ENCODE assay signal across 16 cellular contexts in genomic region chr22:48187272-48187855, GRCh38.
"Had no signal": no experiment of that assay in that cellular context is flagged by ENCODE, and none has a peak within 500 bp of the region (broad histone marks: within the 10 kb centered on the region; RNA-seq: fewer than 3 reads in every experiment).

No MANE protein-coding gene starts in this region.

- ATAC-seq: activated CD4-positive, alpha-beta T cell treated with anti-CD3 and anti-CD28 coated beads for 36 hours; activated T-cell treated with anti-CD3 and anti-CD28 coated beads, Interleukin-2, amount 50 U/mL, for 72 hours; body of pancreas; psoas muscle; sciatic nerve; T-helper 17 cell had no signal

- H3K27ac Mint-ChIP-seq: activated CD4-positive, alpha-beta memory T cell treated with anti-CD3 and anti-CD28 coated beads for 36 hours; activated CD4-positive, alpha-beta T cell treated with anti-CD3 and anti-CD28 coated beads for 36 hours; activated naive CD8-positive, alpha-beta T cell treated with anti-CD3 and anti-CD28 coated beads for 36 hours; activated T-cell treated with anti-CD3 and anti-CD28 coated beads, Interleukin-2, amount 50 U/mL, for 72 hours; mesothelial cell of epicardium; stimulated activated naive CD8-positive, alpha-beta T cell treated with anti-CD3 and anti-CD28 coated beads, Interleukin-15, Interleukin-2, amounts not matched to agents 100 ng/mL and 50 ng/mL, for 24 hours; T-helper 17 cell had no signal

- H3K36me3 Mint-ChIP-seq: activated CD4-positive, alpha-beta memory T cell treated with anti-CD3 and anti-CD28 coated beads for 36 hours; activated naive CD8-positive, alpha-beta T cell treated with anti-CD3 and anti-CD28 coated beads for 36 hours; mesothelial cell of epicardium had no signal

- H3K27me3 ChIP-seq: body of pancreas, testis had no signal

- H3K27ac ChIP-seq: body of pancreas, lower lobe of right lung, psoas muscle, testis had no signal

- H3K4me1 ChIP-seq: body of pancreas, lower lobe of right lung, psoas muscle, testis had no signal

- FAIRE-seq: endothelial cell of umbilical vein had no signal

- H3K4me1 Mint-ChIP-seq: mesothelial cell of epicardium, T-helper 17 cell had no signal

- H3K36me3 ChIP-seq: lower lobe of right lung had no signal

- H3K4me3 Mint-ChIP-seq: activated CD4-positive, alpha-beta memory T cell treated with anti-CD3 and anti-CD28 coated beads for 36 hours; activated CD4-positive, alpha-beta T cell treated with anti-CD3 and anti-CD28 coated beads for 36 hours; activated naive CD8-positive, alpha-beta T cell treated with anti-CD3 and anti-CD28 coated beads for 36 hours; activated T-cell treated with anti-CD3 and anti-CD28 coated beads, Interleukin-2, amount 50 U/mL, for 72 hours; mesothelial cell of epicardium; stimulated activated naive CD8-positive, alpha-beta T cell treated with anti-CD3 and anti-CD28 coated beads, Interleukin-15, Interleukin-2, amounts not matched to agents 100 ng/mL and 50 ng/mL, for 24 hours; T-helper 17 cell had no signal

- DNase-seq: activated CD4-positive, alpha-beta memory T cell treated with anti-CD3 and anti-CD28 coated beads for 36 hours; amygdala; effector CD8-positive, alpha-beta T cell; foreskin fibroblast; lower lobe of right lung; psoas muscle; T-helper 17 cell; testis had no signal

- H3K9me3 ChIP-seq: body of pancreas, testis had no signal

- H3K4me3 ChIP-seq: body of pancreas, lower lobe of right lung, psoas muscle, testis had no signal
